16 cellular contexts compared by ENCODE assay signal in genomic region chr3:168813261-168813660, GRCh38.
"Had no signal": no experiment of that assay in that cellular context is flagged by ENCODE, and none has a peak within 500 bp of the region (broad histone marks: within the 10 kb centered on the region; RNA-seq: fewer than 3 reads in every experiment).

No MANE protein-coding gene starts in this region.

- H3K27me3 ChIP-seq: adrenal gland, right lobe of liver, tibial nerve, vagina had no signal

- H3K36me3 ChIP-seq: adrenal gland, lower lobe of right lung, prostate gland, right lobe of liver, tibial nerve, vagina had no signal

- H3K27ac Mint-ChIP-seq: naive B cell; stimulated activated memory B cell treated with anti-CD40 and anti-IgM and Interleukin-4, amounts not matched to agents 10 μg/mL and 1 μg/mL and 100 μg/mL, for 72 hours had no signal

- H3K9me3 Mint-ChIP-seq: naive B cell; stimulated activated memory B cell treated with anti-CD40 and anti-IgM and Interleukin-4, amounts not matched to agents 10 μg/mL and 1 μg/mL and 100 μg/mL, for 72 hours had no signal

- H3K27me3 Mint-ChIP-seq: naive B cell; stimulated activated memory B cell treated with anti-CD40 and anti-IgM and Interleukin-4, amounts not matched to agents 10 μg/mL and 1 μg/mL and 100 μg/mL, for 72 hours had no signal

- H3K4me3 Mint-ChIP-seq: naive B cell; stimulated activated memory B cell treated with anti-CD40 and anti-IgM and Interleukin-4, amounts not matched to agents 10 μg/mL and 1 μg/mL and 100 μg/mL, for 72 hours had no signal

- H3K27ac ChIP-seq: adrenal gland, lower lobe of right lung, prostate gland, right lobe of liver, tibial nerve, vagina had no signal

- H3K9me3 ChIP-seq: adrenal gland, lower lobe of right lung, prostate gland, right lobe of liver, tibial nerve, vagina had no signal

- H3K4me1 Mint-ChIP-seq: naive B cell had no signal

- H3K4me3 ChIP-seq: adrenal gland, lower lobe of right lung, prostate gland, right lobe of liver, tibial nerve, vagina had no signal

- DNase-seq: activated CD4-positive, alpha-beta T cell treated with anti-CD3 and anti-CD28 coated beads, Interleukin-2, amount 50 U/mL, for 4 hours; activated naive CD4-positive, alpha-beta T cell treated with anti-CD3 and anti-CD28 coated beads, Interleukin-2, amount 50 U/mL, for 16 hours; activated T-cell treated with anti-CD3 and anti-CD28 coated beads, Interleukin-2, amount 50 U/mL, for 1 hour; adrenal gland; central memory CD4-positive, alpha-beta T cell; cortex of kidney; erythroblast; hippocampal formation; lower lobe of right lung; naive B cell; occipital lobe; right lobe of liver had no signal

- H3K36me3 Mint-ChIP-seq: naive B cell; stimulated activated memory B cell treated with anti-CD40 and anti-IgM and Interleukin-4, amounts not matched to agents 10 μg/mL and 1 μg/mL and 100 μg/mL, for 72 hours had no signal

- H3K4me1 ChIP-seq: adrenal gland, lower lobe of right lung, prostate gland, right lobe of liver, tibial nerve, vagina had no signal
